10 cellular contexts compared by ENCODE assay signal in genomic region chr11:3058753-3059664, GRCh38. TPM values are rescaled to one million over a fixed set of nuclear protein-coding genes. Genes with fewer than 3 reads are reported as not detected.
A peak's percentile ranks its signal among the peaks of the same experiment; 100 is the strongest.
DNase-seq lines count a peak whose midpoint lies in the region; ATAC-seq and TF ChIP-seq lines count a peak whose summit lies in the region.
"Had no signal": no experiment of that assay in that cellular context is flagged by ENCODE, and none has a peak within 500 bp of the region (broad histone marks: within the 10 kb centered on the region; RNA-seq: fewer than 3 reads in every experiment).

No MANE protein-coding gene starts in this region.

- H3K36me3 Mint-ChIP-seq in neural crest cell (ENCODE audit: low read depth) (no peaks in the 10 kb centered on the region), T-helper 17 cell (ENCODE audit: low read depth) (no peaks in the 10 kb centered on the region)

- H3K9me3 ChIP-seq in prostate gland (no peaks in the 10 kb centered on the region), T-helper 17 cell (ENCODE audit: control insufficient read depth, low read length, poor library complexity, severe bottlenecking) (no peaks in the 10 kb centered on the region)

- H3K27me3 ChIP-seq in prostate gland (replicated peaks; ENCODE audit: insufficient read depth): no peaks in the 10 kb centered on the region

- H3K27ac Mint-ChIP-seq in neural crest cell (ENCODE audit: unreplicated experiment) (no peak overlapping the region), T-helper 17 cell (no peak overlapping the region)

- TF ChIP-seq POLR2A in prostate gland (IDR thresholded peaks at IDR 0.05): no peak

- 72% methylated on average over 13 of the region's 13 CpGs for WGBS in prostate gland

- TF ChIP-seq CTCF in choroid plexus epithelial cell (conservative IDR thresholded peaks at IDR 0.05; ENCODE audit: low read depth, low read length): peak; percentile 9
- TF ChIP-seq CTCF in neural crest cell (conservative IDR thresholded peaks at IDR 0.05): no peak
- no peak for TF ChIP-seq CTCF in prostate gland (IDR thresholded peaks at IDR 0.05)

- intact Hi-C loops in prostate gland (cut with DNase I): no loop called here

- H3K27me3 Mint-ChIP-seq in neural crest cell (ENCODE audit: low read depth) (no peaks in the 10 kb centered on the region), T-helper 17 cell (peaks cover 17% of the 10 kb centered on the region)

- DNase-seq in ELF-1 (ENCODE audit: low read depth, low spot score) (peak; percentile 63), MV-4-11 (lab: John Stamatoyannopoulos, UW) (peak; percentile 75), choroid plexus epithelial cell (ENCODE audit: low read depth) (peak; percentile 90), neural crest cell (ENCODE audit: low read depth, low spot score) (no peak), prostate gland (ENCODE audit: low spot score) (no peak), T-helper 17 cell (no peak), NCI-H1417 (lab: John Stamatoyannopoulos, UW) (no peak)
- DNase-seq: activated CD8-positive, alpha-beta memory T cell treated with anti-CD3 and anti-CD28 coated beads, Interleukin-2, amount 50 U/mL, for 4 hours; NCI-H187 had no signal

- H3K4me3 ChIP-seq in choroid plexus epithelial cell (ENCODE audit: low read depth, low read length) (no peak overlapping the region), prostate gland (no peak overlapping the region)

- H3K4me3 Mint-ChIP-seq in neural crest cell (peak overlapping the region; percentile 79), T-helper 17 cell (no peak overlapping the region)

- no peak overlapping the region for H3K27ac ChIP-seq in prostate gland

- ATAC-seq in T-helper 17 cell: no peak
- ATAC-seq in HG03025 (IDR thresholded peaks at IDR 0.05; ENCODE audit: low FRiP score, unreplicated experiment): no peak

- H3K9me3 Mint-ChIP-seq in neural crest cell: no peaks in the 10 kb centered on the region

- H3K4me1 ChIP-seq in prostate gland (replicated peaks): no peaks in the 10 kb centered on the region

- H3K36me3 ChIP-seq in prostate gland: no peaks in the 10 kb centered on the region

- peaks cover 26% of the 10 kb centered on the region for H3K4me1 Mint-ChIP-seq in neural crest cell
- peaks cover 22% of the 10 kb centered on the region for H3K4me1 Mint-ChIP-seq in T-helper 17 cell

RNA-seq across cellular contexts. Expression of gene CARS1, which starts 1.8 kb away (rescaled TPM):
- total RNA-seq in neural crest cell: 59.2 and 61.8 TPM in 2 replicates
- total RNA-seq in prostate gland: 10 to 100 TPM; 25.6 to 28.9 TPM
- 10 to 100 TPM; 41.4 to 52.0 TPM for total RNA-seq in T-helper 17 cell

Comparison
In these comparisons a context has a peak if more than half of its experiments do, and no peak if none do; other contexts are left out.
1. DNase-seq: peak in ELF-1 (single experiment), MV-4-11 (single experiment) and choroid plexus epithelial cell (single experiment); none in neural crest cell (single experiment), prostate gland (single experiment), T-helper 17 cell (0 of 3) and NCI-H1417 (0 of 3).